Comparison of ENCODE assay signal across 8 cellular contexts in the genomic region with DNA sequence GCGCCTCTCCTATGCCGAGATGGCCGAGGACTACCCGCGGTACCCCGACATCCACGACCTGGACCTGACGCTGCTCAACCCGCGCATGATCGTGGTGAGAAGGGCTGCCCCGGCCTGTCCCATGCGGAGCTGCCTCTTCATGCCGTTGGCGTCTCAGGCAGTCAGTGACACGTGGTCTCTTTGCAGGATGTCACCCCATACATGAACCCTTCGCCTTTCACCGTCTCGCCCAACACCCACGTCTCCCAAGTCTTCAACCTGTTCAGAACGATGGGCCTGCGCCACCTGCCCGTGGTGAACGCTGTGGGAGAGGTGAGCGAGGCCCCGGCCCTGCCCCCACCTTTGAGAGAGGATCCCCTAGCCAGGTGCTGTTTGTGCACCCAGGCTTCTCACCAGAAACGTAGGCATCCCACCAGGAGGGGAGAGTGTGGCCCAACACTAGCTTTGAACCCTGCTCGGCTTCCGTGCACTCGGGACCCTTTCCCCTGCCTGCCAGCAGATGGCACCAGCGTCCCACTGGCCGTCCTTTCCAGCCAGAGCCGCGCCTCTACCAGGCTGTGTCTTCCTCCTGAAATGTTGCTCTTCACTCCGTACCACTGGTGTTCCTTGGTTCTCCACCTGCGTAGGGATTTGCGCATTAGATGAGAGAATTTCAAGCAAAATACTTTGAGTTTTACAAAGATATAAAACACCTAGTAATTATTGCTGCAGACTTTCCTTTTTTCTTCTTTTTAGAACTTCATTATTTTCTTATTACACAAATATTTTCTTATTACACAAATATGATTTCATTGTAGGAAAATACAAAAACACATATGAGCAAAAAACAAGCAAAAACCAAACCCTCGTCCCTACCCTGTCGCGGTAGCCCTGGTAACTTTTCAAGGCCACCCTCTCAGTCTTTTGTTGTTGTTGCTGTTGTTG. TPM values are rescaled to one million over a fixed set of nuclear protein-coding genes. Genes with fewer than 3 reads are reported as not detected.
A peak's percentile ranks its signal among the peaks of the same experiment; 100 is the strongest.
DNase-seq lines count a peak whose midpoint lies in the region; ATAC-seq and TF ChIP-seq lines count a peak whose summit lies in the region.

No MANE protein-coding gene starts in this region.

- no peak overlapping the region for H3K27ac ChIP-seq in OCI-LY7 (ENCODE audit: low read depth, low read length, poor library complexity, severe bottlenecking)

- no peaks in the 10 kb centered on the region for H3K9me2 ChIP-seq in OCI-LY7 (ENCODE audit: insufficient read depth, low read length)

- no TSS peak for BruUV-seq in OCI-LY7 (replicated peaks; lab: Mats Ljungman, UMichigan)

- no peak overlapping the region for H2AFZ ChIP-seq in OCI-LY7 (ENCODE audit: low read length)

- no peaks in the 10 kb centered on the region for H3K79me2 ChIP-seq in OCI-LY7 (ENCODE audit: insufficient read depth, low read depth, low read length)

- POLR2A ChIA-PET in OCI-LY7 (lab: Charles Lee), result interaction anchor here (0.7 to 1.7 kb wide), 2 partner anchors 69 to 71 kb away, joined by 4 read pairs; no protein-coding TSS in a partner anchor

- H3K27ac Mint-ChIP-seq in naive B cell, result peak overlapping the region in 2 of 6 donors; percentile 66 to 87

- peaks cover 26 to 33% (median 28%) of the 10 kb centered on the region in 3 donors for H3K4me1 Mint-ChIP-seq in naive B cell

- CTCF ChIA-PET in OCI-LY7 (lab: Charles Lee; ENCODE audit: unreplicated experiment), result interaction anchor here (0.7 to 1.2 kb wide), 2 partner anchors 9 to 53 kb away, joined by 3 to 6 read pairs; partner anchors contain the start of gene NPPA

- no peaks in the 10 kb centered on the region for H3K27me3 Mint-ChIP-seq in naive B cell

- TF ChIP-seq POLR2A in erythroblast (IDR thresholded peaks at IDR 0.05; ENCODE audit: low read length), result no peak

- peak overlapping the region in 2 of 8 donors; percentile 29 to 59 for H3K4me3 Mint-ChIP-seq in naive B cell

- no peaks in the 10 kb centered on the region for H3K9me3 ChIP-seq in OCI-LY7 (ENCODE audit: low read length)

- DNase-seq in COLO668 (lab: John Stamatoyannopoulos, UW; ENCODE audit: unreplicated experiment) (peak; percentile 83), HPDE6-E6E7 (ENCODE audit: extremely low spot score) (peak; percentile 86), OCI-LY7 (ENCODE audit: low spot score) (peak; percentile 71), activated T-cell treated with anti-CD3 and anti-CD28 coated beads for 24 hours (ENCODE audit: low read depth) (peak; percentile 54), erythroblast (lab: John Stamatoyannopoulos, UW) (peak; percentile 75 to 88), naive B cell (peak; percentile 65)
- DNase-seq in stimulated activated CD8-positive, alpha-beta memory T cell treated with anti-CD3 and anti-CD28 coated beads, Interleukin-7, amount 100 ng/mL, for 4 hours (ENCODE audit: low read depth in 2 of 2), result peak; percentile 32 to 45

- H3K4me2 ChIP-seq in OCI-LY7 (ENCODE audit: low read length), result no peak overlapping the region

- ATAC-seq in naive B cell (ENCODE audit: low read depth in 2 of 2) (peak; percentile 78 to 86), HG03108 (IDR thresholded peaks at IDR 0.05; ENCODE audit: unreplicated experiment) (no peak)

- no peak overlapping the region for H3K4me3 ChIP-seq in OCI-LY7 (ENCODE audit: low read depth, low read length, poor library complexity, severe bottlenecking)

- intact Hi-C loops in OCI-LY7 (cut with micrococcal nuclease; ENCODE audit: unreplicated experiment), result loop anchor here (1.0 kb wide), 3 partner anchors 56 to 129 kb away; no protein-coding TSS in a partner anchor

- peaks cover 24% of the 10 kb centered on the region for H3K4me1 ChIP-seq in OCI-LY7 (ENCODE audit: insufficient read depth, low read length, poor library complexity, severe bottlenecking)

- peak; percentile 99 for TF ChIP-seq CTCF in OCI-LY7 (conservative IDR thresholded peaks at IDR 0.05; ENCODE audit: low read length)

- no peaks in the 10 kb centered on the region for H3K9me3 Mint-ChIP-seq in naive B cell

- peaks cover 91% of the 10 kb centered on the region for H3K36me3 ChIP-seq in OCI-LY7 (ENCODE audit: insufficient read depth, low read length)

- no peaks in the 10 kb centered on the region for H4K20me1 ChIP-seq in OCI-LY7 (ENCODE audit: insufficient read depth, low read length)

- peaks cover 10 to 37% of the 10 kb centered on the region in 2 donors for H3K36me3 Mint-ChIP-seq in naive B cell

RNA-seq across cellular contexts. Expression of gene NPPA, which starts 9.0 kb away (rescaled TPM):
- not detected in 2 replicates for total RNA-seq in OCI-LY7 (2014; rRNA removed; shearing (Covaris generic))
- total RNA-seq in OCI-LY7 (2022), result not detected in 2 replicates
- polyA plus RNA-seq in naive B cell (ENCODE audit: low read depth in 6 of 6), result not detected

RNA-seq across cellular contexts. Expression of gene NPPB, which starts 20.1 kb away (rescaled TPM):
- total RNA-seq in OCI-LY7 (2014; rRNA removed; shearing (Covaris generic)), result not detected in 2 replicates
- not detected in 2 replicates for total RNA-seq in OCI-LY7 (2022)
- polyA plus RNA-seq in naive B cell (ENCODE audit: low read depth in 6 of 6), result not detected

RNA-seq across cellular contexts. Expression of gene CLCN6, which starts 32.6 kb away (rescaled TPM):
- 16.1 and 19.7 TPM in 2 replicates for total RNA-seq in OCI-LY7 (2014; rRNA removed; shearing (Covaris generic))
- total RNA-seq in OCI-LY7 (2022), result 51.3 and 65.8 TPM in 2 replicates
- 10 to 100 TPM in 2 of 6 donors, 1 to 10 TPM in 4; 1.9 to 19.0 (median 9.1) TPM for polyA plus RNA-seq in naive B cell (ENCODE audit: low read depth in 6 of 6)

RNA-seq across cellular contexts. Expression of gene MTHFR, which starts 32.8 kb away (rescaled TPM):
- total RNA-seq in OCI-LY7 (2014; rRNA removed; shearing (Covaris generic)), result 31.3 and 31.6 TPM in 2 replicates
- total RNA-seq in OCI-LY7 (2022), result 54.6 and 58.0 TPM in 2 replicates
- polyA plus RNA-seq in naive B cell (ENCODE audit: low read depth in 6 of 6), result 10 to 100 TPM in 5 of 6 donors, 1 to 10 TPM in 1; 8.8 to 26.8 (median 18.9) TPM
